Comparison of ENCODE assay signal across 8 cellular contexts in the genomic region with DNA sequence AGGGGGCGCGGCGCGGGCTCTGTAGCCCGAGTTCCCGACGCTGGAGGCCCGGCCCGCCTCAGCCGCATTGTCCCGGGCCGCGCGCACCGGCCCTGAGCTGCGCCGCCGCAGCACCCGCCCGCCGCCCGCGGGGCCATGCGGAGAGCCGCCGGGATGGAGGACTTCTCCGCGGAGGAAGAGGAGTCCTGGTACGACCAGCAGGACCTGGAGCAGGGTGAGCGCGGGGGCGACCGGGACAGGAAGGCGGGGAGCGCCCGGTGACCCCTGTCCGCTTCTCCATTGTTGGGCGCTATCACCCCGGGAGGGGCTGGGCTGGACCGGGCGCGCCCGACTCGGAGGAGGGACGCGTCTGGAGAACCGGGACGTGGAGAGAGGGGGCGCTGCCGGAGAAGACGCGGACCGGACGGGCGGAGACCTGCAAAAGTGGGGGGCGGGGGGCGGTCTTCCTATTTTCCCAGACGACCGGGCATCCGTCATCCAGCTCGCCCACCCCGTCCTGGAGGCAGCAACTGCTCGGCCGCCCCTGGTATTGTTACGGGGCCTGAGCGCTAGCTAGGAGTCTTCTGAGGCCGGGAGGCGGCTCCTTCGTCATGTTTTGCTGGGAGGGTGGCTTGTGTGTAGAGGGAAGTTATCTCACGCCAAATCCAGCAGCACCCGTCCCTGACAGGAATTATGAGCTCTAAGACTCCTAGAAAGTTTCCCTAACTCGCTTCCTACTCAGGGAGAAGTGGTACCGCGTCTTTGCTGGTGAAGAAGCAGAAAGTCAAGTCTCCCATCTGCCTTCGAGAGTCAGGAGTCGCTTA. TPM values are rescaled to one million over a fixed set of nuclear protein-coding genes. Genes with fewer than 3 reads are reported as not detected.
DNase-seq lines count a peak whose midpoint lies in the region; ATAC-seq, FAIRE-seq and TF ChIP-seq lines count a peak whose summit lies in the region.

No MANE protein-coding gene starts in this region.

- H3K4me1 ChIP-seq in endothelial cell of umbilical vein (ENCODE audit: control insufficient read depth, extremely low read depth, insufficient read depth, low read length) (peaks cover 9% of the 10 kb centered on the region), stomach smooth muscle (ENCODE audit: control insufficient read depth, insufficient read depth, low read length) (peaks cover 41% of the 10 kb centered on the region)

- H2AFZ ChIP-seq in endothelial cell of umbilical vein (ENCODE audit: low read depth, low read length): peak overlapping the region; percentile 88

- intact Hi-C loops in endothelial cell of umbilical vein (cut with micrococcal nuclease): loop anchor here (1.0 kb wide), 2 partner anchors 24 to 46 kb away; a partner anchor contains a TSS

- H3K4me3 ChIP-seq in endothelial cell of umbilical vein (replicated peaks in 1 of 3; ENCODE audit: insufficient read depth in 1 of 3, low read depth in 1 of 3, low read length in 3 of 3) (peak overlapping the region; percentile 47 to 89 (median 67)), stomach smooth muscle (ENCODE audit: low read length in 2 of 2) (peak overlapping the region; percentile 89 to 95)

- H3K79me2 ChIP-seq in endothelial cell of umbilical vein (ENCODE audit: control insufficient read depth, insufficient read depth, low read length): peaks cover 19% of the 10 kb centered on the region

- DNase-seq in COLO668 (lab: John Stamatoyannopoulos, UW; ENCODE audit: unreplicated experiment): peak; percentile 50
- DNase-seq in HuH-7.5 (ENCODE audit: low spot score): peak; percentile 52
- DNase-seq in UCSD-AML1 (lab: John Stamatoyannopoulos, UW; ENCODE audit: unreplicated experiment): peak; percentile 45
- peak; percentile 84 for DNase-seq in endothelial cell of umbilical vein (ENCODE audit: low read depth, low spot score)
- peak in 1 of 2 donors; percentile 45 for DNase-seq in memory B cell (ENCODE audit: low spot score in 2 of 2)
- no peak for DNase-seq in NCI-H1694 treated with DMSO at 0.1 percent for 48 hours (lab: John Stamatoyannopoulos, UW)

- peak in 1 of 2 donors; percentile 35 for TF ChIP-seq CTCF in endothelial cell of umbilical vein (IDR thresholded peaks at IDR 0.05; ENCODE audit: extremely low read depth in 1 of 2, insufficient read depth in 1 of 2, low read depth in 1 of 2, low read length in 2 of 2)

- H3K4me3 Mint-ChIP-seq in memory B cell: peak overlapping the region; percentile 77

- H3K9me3 ChIP-seq in endothelial cell of umbilical vein (replicated peaks; ENCODE audit: control insufficient read depth, insufficient read depth, low read length) (no peaks in the 10 kb centered on the region), stomach smooth muscle (ENCODE audit: control insufficient read depth in 2 of 2, low read length in 2 of 2) (no peaks in the 10 kb centered on the region)

- FAIRE-seq in endothelial cell of umbilical vein (lab: Jason Lieb, UNC): peak; percentile 72

- H3K27ac Mint-ChIP-seq in memory B cell: no peak overlapping the region

- peak; percentile 39 for ATAC-seq in GM21390 (IDR thresholded peaks at IDR 0.05; ENCODE audit: unreplicated experiment)
- ATAC-seq in memory B cell (ENCODE audit: low read depth): peak; percentile 48

- peaks cover 7% of the 10 kb centered on the region for H3K4me1 Mint-ChIP-seq in memory B cell

- H3K27ac ChIP-seq in endothelial cell of umbilical vein (ENCODE audit: insufficient read depth, low read depth, low read length): peak overlapping the region; percentile 93
- H3K27ac ChIP-seq in stomach smooth muscle (ENCODE audit: low read length): peak overlapping the region; percentile 99

- peaks cover 7% of the 10 kb centered on the region for H3K27me3 Mint-ChIP-seq in memory B cell

- no peaks in the 10 kb centered on the region for H3K36me3 ChIP-seq in endothelial cell of umbilical vein (ENCODE audit: control insufficient read depth in 2 of 2, extremely low read depth in 1 of 2, insufficient read depth in 2 of 2, low read length in 2 of 2)
- no peaks in the 10 kb centered on the region for H3K36me3 ChIP-seq in stomach smooth muscle (ENCODE audit: control insufficient read depth in 2 of 2, insufficient read depth in 2 of 2, low read length in 2 of 2)

- no peaks in the 10 kb centered on the region for H3K9me3 Mint-ChIP-seq in memory B cell

- no peaks in the 10 kb centered on the region for H3K9me1 ChIP-seq in endothelial cell of umbilical vein (replicated peaks; ENCODE audit: control insufficient read depth, extremely low read depth, insufficient read depth, low read length)

- CTCF ChIA-PET in endothelial cell of umbilical vein (lab: Charles Lee): interaction anchor here (0.6 to 2.9 kb wide), 16 partner anchors 14 to 252 kb away, joined by 3 to 33 read pairs (median 4); a partner anchor contains a TSS

- peak; percentile 67 for TF ChIP-seq POLR2A in endothelial cell of umbilical vein (IDR thresholded peaks at IDR 0.05; ENCODE audit: low read depth, low read length)

- POLR2A ChIA-PET in endothelial cell of umbilical vein (lab: Charles Lee): interaction anchor here (1.5 to 2.3 kb wide), 4 partner anchors 16 to 115 kb away, joined by 3 to 17 read pairs (median 7); a partner anchor contains a TSS

- peak overlapping the region; percentile 84 for H3K4me2 ChIP-seq in endothelial cell of umbilical vein (ENCODE audit: insufficient read depth, low read length)

- BruUV-seq in endothelial cell of umbilical vein (replicated peaks; lab: Mats Ljungman, UMichigan): TSS peak; percentile 99

- H3K27me3 ChIP-seq in endothelial cell of umbilical vein (ENCODE audit: control insufficient read depth in 2 of 2, insufficient read depth in 2 of 2, low read length in 2 of 2) (no peaks in the 10 kb centered on the region), stomach smooth muscle (ENCODE audit: control insufficient read depth in 1 of 2, insufficient read depth in 2 of 2, low read length in 2 of 2) (no peaks in the 10 kb centered on the region)

- H3K9ac ChIP-seq in endothelial cell of umbilical vein (replicated peaks; ENCODE audit: extremely low read depth, insufficient read depth, low read length) (peak overlapping the region; percentile 96), stomach smooth muscle (ENCODE audit: low read length in 2 of 2) (peak overlapping the region; percentile 94 to 97)

- no peaks in the 10 kb centered on the region for H3K36me3 Mint-ChIP-seq in memory B cell

- dilution Hi-C loops in endothelial cell of umbilical vein (cut with MboI; ENCODE audit: extremely low pct_ligation_motif_present, low sequenced_read_pairs): no loop called here

- H4K20me1 ChIP-seq in endothelial cell of umbilical vein (replicated peaks; ENCODE audit: control insufficient read depth, extremely low read depth, insufficient read depth, low read length): no peaks in the 10 kb centered on the region

TF ChIP-seq in endothelial cell of umbilical vein, 7 proteins besides CTCF, POLR2A, EP300 and RAD21 (continues in another document):
- TF ChIP-seq EZH2 (IDR thresholded peaks at IDR 0.05; ENCODE audit: borderline replicate concordance, low read depth, low read length, severe bottlenecking): no peak

RNA-seq across cellular contexts. Expression of a gene that starts 0.7 kb away (rescaled TPM):
- total RNA-seq in endothelial cell of umbilical vein: 34.9 and 36.7 TPM in 2 replicates
- 22.2 and 23.1 TPM in 2 replicates for polyA plus RNA-seq in endothelial cell of umbilical vein
- 19.2 and 23.1 TPM in 2 replicates for polyA plus RNA-seq in endothelial cell of umbilical vein (2011; cell fraction: cytosol; rRNA removed)
- 12.2 and 12.8 TPM in 2 replicates for polyA plus RNA-seq in endothelial cell of umbilical vein (2011; cell fraction: nucleus; rRNA removed)
- 19.8 and 30.3 TPM in 2 replicates for polyA plus RNA-seq in endothelial cell of umbilical vein (2012)
- polyA minus RNA-seq in endothelial cell of umbilical vein: 11.0 and 14.0 TPM in 2 replicates
- polyA minus RNA-seq in endothelial cell of umbilical vein (2011; cell fraction: cytosol; rRNA and poly(A)+ RNA removed): 16.8 TPM
- polyA minus RNA-seq in endothelial cell of umbilical vein (2011; cell fraction: nucleus; rRNA and poly(A)+ RNA removed): 3.5 and 5.6 TPM in 2 replicates

RNA-seq across cellular contexts. Expression of a gene that starts 15.6 kb away (rescaled TPM):
- 36.8 and 41.4 TPM in 2 replicates for total RNA-seq in endothelial cell of umbilical vein
- 53.3 and 63.4 TPM in 2 replicates for polyA plus RNA-seq in endothelial cell of umbilical vein
- 16.2 and 17.1 TPM in 2 replicates for polyA plus RNA-seq in endothelial cell of umbilical vein (2011; cell fraction: cytosol; rRNA removed)
- polyA plus RNA-seq in endothelial cell of umbilical vein (2011; cell fraction: nucleus; rRNA removed): 100 and 124 TPM in 2 replicates
- 17.8 and 33.6 TPM in 2 replicates for polyA plus RNA-seq in endothelial cell of umbilical vein (2012)
- polyA minus RNA-seq in endothelial cell of umbilical vein: 33.5 and 35.6 TPM in 2 replicates
- not detected for polyA minus RNA-seq in endothelial cell of umbilical vein (2011; cell fraction: cytosol; rRNA and poly(A)+ RNA removed)
- polyA minus RNA-seq in endothelial cell of umbilical vein (2011; cell fraction: nucleus; rRNA and poly(A)+ RNA removed): 27.6 and 29.5 TPM in 2 replicates

RNA-seq across cellular contexts. Expression of a gene that starts 24.4 kb away (rescaled TPM):
- total RNA-seq in endothelial cell of umbilical vein: 38.0 and 38.8 TPM in 2 replicates
- 28.7 and 43.7 TPM in 2 replicates for polyA plus RNA-seq in endothelial cell of umbilical vein
- polyA plus RNA-seq in endothelial cell of umbilical vein (2011; cell fraction: cytosol; rRNA removed): 44.5 and 44.8 TPM in 2 replicates
- polyA plus RNA-seq in endothelial cell of umbilical vein (2011; cell fraction: nucleus; rRNA removed): 19.1 and 25.5 TPM in 2 replicates
- polyA plus RNA-seq in endothelial cell of umbilical vein (2012): 33.8 and 38.9 TPM in 2 replicates
- polyA minus RNA-seq in endothelial cell of umbilical vein: 15.2 and 21.3 TPM in 2 replicates
- 28.6 TPM for polyA minus RNA-seq in endothelial cell of umbilical vein (2011; cell fraction: cytosol; rRNA and poly(A)+ RNA removed)
- polyA minus RNA-seq in endothelial cell of umbilical vein (2011; cell fraction: nucleus; rRNA and poly(A)+ RNA removed): 4.7 and 5.0 TPM in 2 replicates

RNA-seq across cellular contexts. Expression of a gene that starts 52.4 kb away (rescaled TPM):
- total RNA-seq in endothelial cell of umbilical vein: not detected in 2 replicates
- not detected in 2 replicates for polyA plus RNA-seq in endothelial cell of umbilical vein
- polyA plus RNA-seq in endothelial cell of umbilical vein (2011; cell fraction: cytosol; rRNA removed): not detected in 2 replicates
- not detected in 2 replicates for polyA plus RNA-seq in endothelial cell of umbilical vein (2011; cell fraction: nucleus; rRNA removed)
- polyA plus RNA-seq in endothelial cell of umbilical vein (2012): not detected in 2 replicates
- not detected in 2 replicates for polyA minus RNA-seq in endothelial cell of umbilical vein
- polyA minus RNA-seq in endothelial cell of umbilical vein (2011; cell fraction: cytosol; rRNA and poly(A)+ RNA removed): not detected
- not detected in 2 replicates for polyA minus RNA-seq in endothelial cell of umbilical vein (2011; cell fraction: nucleus; rRNA and poly(A)+ RNA removed)

RNA-seq across cellular contexts. Expression of a gene that starts 58.7 kb away (rescaled TPM):
- 200 and 202 TPM in 2 replicates for total RNA-seq in endothelial cell of umbilical vein
- 176 and 182 TPM in 2 replicates for polyA plus RNA-seq in endothelial cell of umbilical vein
- polyA plus RNA-seq in endothelial cell of umbilical vein (2011; cell fraction: cytosol; rRNA removed): 231 and 268 TPM in 2 replicates
- 76.5 and 82.1 TPM in 2 replicates for polyA plus RNA-seq in endothelial cell of umbilical vein (2011; cell fraction: nucleus; rRNA removed)
- polyA plus RNA-seq in endothelial cell of umbilical vein (2012): 350 and 390 TPM in 2 replicates
- 112 and 155 TPM in 2 replicates for polyA minus RNA-seq in endothelial cell of umbilical vein
- polyA minus RNA-seq in endothelial cell of umbilical vein (2011; cell fraction: cytosol; rRNA and poly(A)+ RNA removed): 118 TPM
- 17.8 and 22.8 TPM in 2 replicates for polyA minus RNA-seq in endothelial cell of umbilical vein (2011; cell fraction: nucleus; rRNA and poly(A)+ RNA removed)
